ENCODE assay signal across 20 cellular contexts in the genomic region with DNA sequence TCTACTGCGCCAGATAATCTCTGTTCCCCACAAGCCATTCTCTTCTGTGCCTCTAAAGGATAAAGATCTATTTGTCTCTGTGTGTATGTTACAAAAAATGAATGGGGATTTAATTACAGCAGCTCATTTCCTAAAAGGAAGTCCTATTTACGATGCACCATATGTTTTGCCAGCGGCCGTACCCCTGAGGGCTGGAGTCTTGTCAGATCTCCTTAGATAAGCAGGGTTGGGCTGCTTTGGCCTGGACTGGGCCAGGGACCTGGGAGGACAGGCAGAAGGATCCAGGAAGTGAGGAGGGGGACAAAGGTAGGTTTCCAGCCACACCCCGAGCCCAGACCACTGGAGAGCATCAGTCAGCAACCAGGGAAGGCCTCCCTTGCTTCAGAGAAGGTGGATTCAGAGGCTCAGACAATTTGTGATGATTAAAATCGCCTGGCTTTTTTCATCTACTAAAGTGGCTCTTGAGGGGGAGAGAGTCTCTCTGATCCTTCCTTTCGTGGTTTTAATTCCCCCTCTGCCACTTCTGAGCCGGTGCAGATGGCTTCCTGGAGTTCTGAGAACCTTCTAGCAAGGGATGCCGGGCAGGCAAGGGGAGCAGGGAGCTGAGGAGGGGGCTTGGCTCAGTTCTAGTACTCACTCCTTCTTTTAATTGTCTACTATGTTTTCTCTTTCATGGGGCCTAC. TPM values are rescaled to one million over a fixed set of nuclear protein-coding genes. Genes with fewer than 3 reads are reported as not detected.
DNase-seq lines count a peak whose midpoint lies in the region; ATAC-seq and TF ChIP-seq lines count a peak whose summit lies in the region.
"Had no signal": no experiment of that assay in that cellular context is flagged by ENCODE, and none has a peak within 500 bp of the region (broad histone marks: within the 10 kb centered on the region; RNA-seq: fewer than 3 reads in every experiment).

No MANE protein-coding gene starts in this region.

- H3K4me3 Mint-ChIP-seq in activated T-cell treated with anti-CD3 and anti-CD28 coated beads, Interleukin-2, amount 50 U/mL, for 72 hours = no peak overlapping the region
- H3K4me3 Mint-ChIP-seq in endothelial cell (ENCODE audit: unreplicated experiment) = no peak overlapping the region
- H3K4me3 Mint-ChIP-seq: activated naive CD8-positive, alpha-beta T cell treated with anti-CD3 and anti-CD28 coated beads for 36 hours; stimulated activated naive CD8-positive, alpha-beta T cell treated with anti-CD3 and anti-CD28 coated beads, Interleukin-15, amount 100 ng/mL, for 72 hours had no signal

- H4K91ac ChIP-seq in neuronal stem cell (ENCODE audit: low read depth, low read length, poor library complexity) = no peak overlapping the region

- TF ChIP-seq CTCF in WERI-Rb-1 (IDR thresholded peaks at IDR 0.05; ENCODE audit: low read depth, low read length) = peak; percentile 34; the same call in 1 of the 2 replicates
- TF ChIP-seq CTCF in endothelial cell (IDR thresholded peaks at IDR 0.05; ENCODE audit: unreplicated experiment) = no peak

- H3K27ac Mint-ChIP-seq in activated T-cell treated with anti-CD3 and anti-CD28 coated beads, Interleukin-2, amount 50 U/mL, for 72 hours = no peak overlapping the region
- no peak overlapping the region for H3K27ac Mint-ChIP-seq in endothelial cell (ENCODE audit: unreplicated experiment)
- H3K27ac Mint-ChIP-seq: activated naive CD8-positive, alpha-beta T cell treated with anti-CD3 and anti-CD28 coated beads for 36 hours had no signal

- no peak overlapping the region for H2BK12ac ChIP-seq in neuronal stem cell (ENCODE audit: low read length)

- peak overlapping the region; percentile 34 for H3K4me3 ChIP-seq in WERI-Rb-1 (ENCODE audit: low read depth, low read length)
- H3K4me3 ChIP-seq in neuronal stem cell (ENCODE audit: low read length in 2 of 2) = no peak overlapping the region
- H3K4me3 ChIP-seq: ovary, sigmoid colon, SJSA1, transverse colon had no signal

- ATAC-seq in activated T-cell treated with anti-CD3 and anti-CD28 coated beads, Interleukin-2, amount 50 U/mL, for 72 hours (replicated peaks in 1 of 2) = no peak
- ATAC-seq: Panc1; stimulated activated naive CD8-positive, alpha-beta T cell treated with anti-CD3 and anti-CD28 coated beads, Interleukin-15, amount 100 ng/mL, for 72 hours had no signal

- H2AK5ac ChIP-seq in neuronal stem cell (ENCODE audit: low read depth, low read length) = no peak overlapping the region

- H3K27me3 ChIP-seq in WERI-Rb-1 (ENCODE audit: insufficient read depth, low read depth, severe bottlenecking) = no peaks in the 10 kb centered on the region
- H3K27me3 ChIP-seq in neuronal stem cell (ENCODE audit: control insufficient read depth in 3 of 3, insufficient read depth in 3 of 3, low read depth in 1 of 3, low read length in 3 of 3) = no peaks in the 10 kb centered on the region
- H3K27me3 ChIP-seq: ovary, sigmoid colon, SJSA1, transverse colon had no signal

- no peak overlapping the region for H3K9ac ChIP-seq in neuronal stem cell (ENCODE audit: low read depth, low read length, poor library complexity)
- H3K9ac ChIP-seq: KMS-11 had no signal

- peaks cover 24 to 45% of the 10 kb centered on the region in 2 donors for H3K4me1 ChIP-seq in neuronal stem cell (ENCODE audit: control insufficient read depth in 2 of 2, insufficient read depth in 1 of 2, low read depth in 1 of 2, low read length in 2 of 2)
- H3K4me1 ChIP-seq: SJSA1, transverse colon had no signal

- H3K4ac ChIP-seq in neuronal stem cell (ENCODE audit: low read length) = no peak overlapping the region

- WGBS in neuronal stem cell (ENCODE audit: extremely low coverage in 2 of 2, insufficient read length in 2 of 2, insufficient replicate concordance in 1 of 2), 2 donors = no CpG with 5 or more reads among the region's 9 CpGs

- peaks cover 6% of the 10 kb centered on the region for H3K4me1 Mint-ChIP-seq in activated T-cell treated with anti-CD3 and anti-CD28 coated beads, Interleukin-2, amount 50 U/mL, for 72 hours (ENCODE audit: low read depth)
- peaks cover 17% of the 10 kb centered on the region for H3K4me1 Mint-ChIP-seq in endothelial cell (ENCODE audit: unreplicated experiment)

- H3K27me3 Mint-ChIP-seq in activated T-cell treated with anti-CD3 and anti-CD28 coated beads, Interleukin-2, amount 50 U/mL, for 72 hours (ENCODE audit: low read depth) = peaks cover 5% of the 10 kb centered on the region
- peaks cover 4% of the 10 kb centered on the region for H3K27me3 Mint-ChIP-seq in endothelial cell (ENCODE audit: unreplicated experiment)
- H3K27me3 Mint-ChIP-seq: activated naive CD8-positive, alpha-beta T cell treated with anti-CD3 and anti-CD28 coated beads for 36 hours; stimulated activated naive CD8-positive, alpha-beta T cell treated with anti-CD3 and anti-CD28 coated beads, Interleukin-15, amount 100 ng/mL, for 72 hours had no signal

- H3K79me1 ChIP-seq in neuronal stem cell (ENCODE audit: low read depth, low read length) = no peaks in the 10 kb centered on the region

- no peak overlapping the region for H3K23ac ChIP-seq in neuronal stem cell (ENCODE audit: low read depth, low read length, poor library complexity)

- no peak overlapping the region for H3K14ac ChIP-seq in neuronal stem cell (ENCODE audit: low read length)

- H3K36me3 ChIP-seq in WERI-Rb-1 = no peaks in the 10 kb centered on the region
- H3K36me3 ChIP-seq in neuronal stem cell (replicated peaks in 1 of 2; ENCODE audit: control insufficient read depth in 2 of 2, insufficient read depth in 2 of 2, low read length in 2 of 2) = peaks cover 0 to 1% of the 10 kb centered on the region in 2 donors
- H3K36me3 ChIP-seq: ovary, sigmoid colon, SJSA1, transverse colon had no signal

- no peaks in the 10 kb centered on the region for H3K9me3 ChIP-seq in WERI-Rb-1 (ENCODE audit: severe bottlenecking)
- H3K9me3 ChIP-seq in neuronal stem cell (replicated peaks in 1 of 2; ENCODE audit: control insufficient read depth in 2 of 2, insufficient read depth in 1 of 2, low read depth in 1 of 2, low read length in 2 of 2) = peaks cover 0 to 3% of the 10 kb centered on the region in 2 donors
- H3K9me3 ChIP-seq: ovary, sigmoid colon, SJSA1, transverse colon had no signal

- no peaks in the 10 kb centered on the region for H3K36me3 Mint-ChIP-seq in activated T-cell treated with anti-CD3 and anti-CD28 coated beads, Interleukin-2, amount 50 U/mL, for 72 hours (ENCODE audit: insufficient read depth in 2 of 2)
- H3K36me3 Mint-ChIP-seq in endothelial cell (ENCODE audit: low read depth, unreplicated experiment) = no peaks in the 10 kb centered on the region
- H3K36me3 Mint-ChIP-seq: activated naive CD8-positive, alpha-beta T cell treated with anti-CD3 and anti-CD28 coated beads for 36 hours had no signal

- no peak overlapping the region for H2AFZ ChIP-seq in neuronal stem cell (ENCODE audit: low read length)

- H3K27ac ChIP-seq in WERI-Rb-1 (peak overlapping the region; percentile 96), neuronal stem cell (replicated peaks; ENCODE audit: low read length) (no peak overlapping the region)
- H3K27ac ChIP-seq: KMS-11, ovary, sigmoid colon, SJSA1, transverse colon had no signal

- no peak overlapping the region for H4K8ac ChIP-seq in neuronal stem cell (ENCODE audit: low read depth, low read length)

- DNase-seq in DMS79 (lab: John Stamatoyannopoulos, UW) (peak; percentile 55), NCI-H187 (lab: John Stamatoyannopoulos, UW) (peak; percentile 42 to 45), WERI-Rb-1 (peak; percentile 99), neuronal stem cell (ENCODE audit: low spot score) (no peak), endothelial cell (ENCODE audit: low spot score) (no peak), foreskin melanocyte (no peak)
- no peak for DNase-seq in activated T-cell treated with anti-CD3 and anti-CD28 coated beads, Interleukin-2, amount 50 U/mL, for 72 hours
- DNase-seq: activated naive CD8-positive, alpha-beta T cell treated with anti-CD3 and anti-CD28 coated beads for 36 hours; AML-193; DMS53; NCI-H774; ovary; sigmoid colon; stimulated activated CD4-positive, alpha-beta T cell treated with anti-CD3 and anti-CD28 coated beads, Interleukin-2, amount 100 ng/mL, for 24 hours; stimulated activated naive CD8-positive, alpha-beta T cell treated with anti-CD3 and anti-CD28 coated beads, Interleukin-15, amount 100 ng/mL, for 72 hours; T-helper 9 cell; transverse colon had no signal

- no peak overlapping the region for H3K4me2 ChIP-seq in neuronal stem cell (ENCODE audit: insufficient read depth, low read length, poor library complexity, severe bottlenecking)
- H3K4me2 ChIP-seq: KMS-11 had no signal

- no peak overlapping the region for H2BK15ac ChIP-seq in neuronal stem cell (ENCODE audit: low read length)

- H2BK5ac ChIP-seq in neuronal stem cell (ENCODE audit: low read length) = no peak overlapping the region

- no peaks in the 10 kb centered on the region for H3K9me3 Mint-ChIP-seq in activated T-cell treated with anti-CD3 and anti-CD28 coated beads, Interleukin-2, amount 50 U/mL, for 72 hours
- no peaks in the 10 kb centered on the region for H3K9me3 Mint-ChIP-seq in endothelial cell (ENCODE audit: unreplicated experiment)
- H3K9me3 Mint-ChIP-seq: activated naive CD8-positive, alpha-beta T cell treated with anti-CD3 and anti-CD28 coated beads for 36 hours; stimulated activated naive CD8-positive, alpha-beta T cell treated with anti-CD3 and anti-CD28 coated beads, Interleukin-15, amount 100 ng/mL, for 72 hours had no signal

- H2BK120ac ChIP-seq in neuronal stem cell (ENCODE audit: low read depth, low read length) = no peak overlapping the region

- H3K18ac ChIP-seq in neuronal stem cell (ENCODE audit: low read length) = peak overlapping the region; percentile 73

RNA-seq across cellular contexts. Expression of a gene that starts 42.1 kb away (rescaled TPM):
- 43.3 TPM for polyA plus RNA-seq in neuronal stem cell (2013, experiment 1 of 2)
- polyA plus RNA-seq in neuronal stem cell (2013, experiment 2 of 2) = 44.3 TPM
- under 1 TPM in 1 of 2 donors, not detected in 1; 0.12 TPM for total RNA-seq in activated T-cell treated with anti-CD3 and anti-CD28 coated beads, Interleukin-2, amount 50 U/mL, for 72 hours
- 8.5 TPM for total RNA-seq in endothelial cell (ENCODE audit: unreplicated experiment)

Comparison
In these comparisons a context has a peak if more than half of its experiments do, and no peak if none do; other contexts are left out.
1. DNase-seq: peak in DMS79 (single experiment), NCI-H187 (2 of 2) and WERI-Rb-1 (single experiment); none in neuronal stem cell (single experiment), activated T-cell treated with anti-CD3 and anti-CD28 coated beads, Interleukin-2, amount 50 U/mL, for 72 hours (0 of 2), endothelial cell (single experiment) and foreskin melanocyte (single experiment).